In the genomic region with DNA sequence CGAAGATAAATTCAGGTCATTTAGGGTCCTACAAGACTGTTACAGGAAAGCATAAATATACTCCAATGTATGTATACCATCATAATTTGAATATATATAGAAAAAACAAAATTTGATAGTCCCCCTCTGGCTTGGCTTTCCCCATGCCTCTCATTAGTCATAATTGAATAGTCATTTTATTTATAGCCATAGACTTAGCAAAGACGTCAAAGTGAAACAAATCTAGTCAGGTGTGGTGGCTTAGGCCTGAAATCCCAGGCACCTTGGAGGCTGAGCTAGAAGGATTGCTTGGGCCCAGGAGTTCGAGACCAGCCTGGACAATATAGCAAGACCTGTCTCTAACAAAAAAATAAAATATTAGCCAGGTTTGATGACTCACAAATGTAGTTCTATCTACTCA, we compare ENCODE assay signal across 25 cellular contexts.
DNase-seq lines count a peak whose midpoint lies in the region; ATAC-seq, FAIRE-seq and TF ChIP-seq lines count a peak whose summit lies in the region.
"Had no signal": no experiment of that assay in that cellular context is flagged by ENCODE, and none has a peak within 500 bp of the region (broad histone marks: within the 10 kb centered on the region; RNA-seq: fewer than 3 reads in every experiment).

No MANE protein-coding gene starts in this region.

- H3K36me3 ChIP-seq in GM12878 (ENCODE audit: control insufficient read depth in 2 of 2, insufficient read depth in 2 of 2, low read length in 1 of 2): no peaks in the 10 kb centered on the region
- no peaks in the 10 kb centered on the region for H3K36me3 ChIP-seq in neural progenitor cell
- H3K36me3 ChIP-seq: BE2C, BLaER1 had no signal

- H3F3A ChIP-seq in neural progenitor cell (ENCODE audit: low read depth): peaks cover 5% of the 10 kb centered on the region

- POLR2A ChIA-PET in GM12878 (lab: Charles Lee): no interaction called here

- no peak overlapping the region for H3K27ac Mint-ChIP-seq in neural progenitor cell
- H3K27ac Mint-ChIP-seq: CD4-positive, alpha-beta memory T cell; CD4-positive, CD25-positive, alpha-beta regulatory T cell; CD8-positive, alpha-beta memory T cell had no signal

- H4K20me1 ChIP-seq in GM12878 (ENCODE audit: control insufficient read depth, insufficient read depth) (no peaks in the 10 kb centered on the region), neural progenitor cell (ENCODE audit: low read depth) (no peaks in the 10 kb centered on the region)
- H4K20me1 ChIP-seq: BLaER1 had no signal

- H3K9ac ChIP-seq in GM12878 (ENCODE audit: control insufficient read depth, insufficient read depth, low read length) (no peak overlapping the region), neural progenitor cell (no peak overlapping the region)
- H3K9ac ChIP-seq: BLaER1 had no signal

- H3K4me3 Mint-ChIP-seq in neural progenitor cell: no peak overlapping the region
- H3K4me3 Mint-ChIP-seq: CD14-positive monocyte; CD4-positive, alpha-beta memory T cell; CD4-positive, CD25-positive, alpha-beta regulatory T cell; CD8-positive, alpha-beta memory T cell had no signal

- ATAC-seq in GM21360 (IDR thresholded peaks at IDR 0.05; ENCODE audit: unreplicated experiment) (peak; percentile 59), GM12878 (peak; percentile 72), Right ventricle myocardium inferior (no peak), HG03135 (IDR thresholded peaks at IDR 0.05; ENCODE audit: unreplicated experiment) (no peak)

- DNase-seq in GM12865 (ENCODE audit: low read depth) (peak; percentile 55), GM12878 (ENCODE audit: low read depth, low spot score) (peak; percentile 15), NCI-H2196 (lab: John Stamatoyannopoulos, UW; ENCODE audit: unreplicated experiment) (no peak), neural progenitor cell (ENCODE audit: low spot score) (no peak), Right ventricle myocardium inferior (ENCODE audit: missing footprints) (no peak)
- DNase-seq: 8988T; ACHN; BE2C; C1 segment of cervical spinal cord; CD4-positive, alpha-beta memory T cell; CD4-positive, CD25-positive, alpha-beta regulatory T cell; CD8-positive, alpha-beta memory T cell; COR-L47; DMS 273 treated with DMSO at 0.1 percent for 48 hours; DMS153; DMS53; DMS79; DND-41; EL; GDM1 had no signal

- 0% methylated on average over 3 of the region's 3 CpGs for WGBS in GM12878 (ENCODE audit: insufficient coverage, insufficient replicate concordance, low lambda C conversion rate, missing lambda C conversion rate)

- no peak overlapping the region for H2AFZ ChIP-seq in GM12878 (ENCODE audit: control insufficient read depth, low read depth, low read length)
- H2AFZ ChIP-seq in neural progenitor cell (replicated peaks): no peak overlapping the region

- RAD21 ChIA-PET in GM12878 (lab: Charles Lee; ENCODE audit: unreplicated experiment): no interaction called here

- FAIRE-seq in GM12878 (lab: Jason Lieb, UNC): no peak
- FAIRE-seq: A204.1 had no signal

- peaks cover 2% of the 10 kb centered on the region for H3K4me1 Mint-ChIP-seq in neural progenitor cell
- H3K4me1 Mint-ChIP-seq: CD4-positive, alpha-beta memory T cell; CD4-positive, CD25-positive, alpha-beta regulatory T cell; CD8-positive, alpha-beta memory T cell had no signal

- H3K27ac ChIP-seq in GM12878 (ENCODE audit: control insufficient read depth, insufficient read depth) (no peak overlapping the region; the same call in 1 of the 2 replicates), neural progenitor cell (no peak overlapping the region)
- H3K27ac ChIP-seq: BLaER1 had no signal

- H3K9me3 Mint-ChIP-seq in neural progenitor cell: peaks cover 23% of the 10 kb centered on the region
- H3K9me3 Mint-ChIP-seq: CD8-positive, alpha-beta memory T cell had no signal

- no peak overlapping the region for H3K4me3 ChIP-seq in GM12865 (ENCODE audit: low read depth, low read length)
- no peak overlapping the region for H3K4me3 ChIP-seq in GM12878
- no peak overlapping the region for H3K4me3 ChIP-seq in neural progenitor cell
- H3K4me3 ChIP-seq: BLaER1 had no signal

- H3K27me3 Mint-ChIP-seq in neural progenitor cell (ENCODE audit: insufficient read depth, low read depth): peaks cover 14% of the 10 kb centered on the region

- SMC1A ChIA-PET in GM12878 (lab: Charles Lee; ENCODE audit: uncharacterized antibody, unreplicated experiment): interaction anchor here (1.3 to 1.5 kb wide), 2 partner anchors 56 to 78 kb away, joined by 3 to 4 read pairs; no protein-coding TSS in a partner anchor

- in situ Hi-C loops in GM12878 (cut with MboI): no loop called here

- peaks cover 5% of the 10 kb centered on the region; the same call in 2 of the 3 replicates for H3K9me3 ChIP-seq in GM12878 (replicated peaks; ENCODE audit: control insufficient read depth, insufficient read depth, low read length)
- H3K9me3 ChIP-seq in neural progenitor cell (ENCODE audit: low read depth): no peaks in the 10 kb centered on the region
- H3K9me3 ChIP-seq: BE2C had no signal

- peaks cover 12% of the 10 kb centered on the region for H3K4me1 ChIP-seq in GM12878 (ENCODE audit: control insufficient read depth, insufficient read depth, low read length)
- no peaks in the 10 kb centered on the region for H3K4me1 ChIP-seq in neural progenitor cell
- H3K4me1 ChIP-seq: BE2C, BLaER1 had no signal

- no peak for TF ChIP-seq EP300 in GM12878 (IDR thresholded peaks at IDR 0.05; ENCODE audit: borderline replicate concordance in 1 of 2, control insufficient read depth in 1 of 2, low read depth in 2 of 2, low read length in 2 of 2)

- intact Hi-C loops in GM12878 (cut with micrococcal nuclease; ENCODE audit: unreplicated experiment) (loop anchor here (5.0 kb wide), 1 partner anchor 66 kb away; no protein-coding TSS in a partner anchor), Right ventricle myocardium inferior (cut with DNase I) (no loop called here)

- TF ChIP-seq RAD21 in GM12878 (IDR thresholded peaks at IDR 0.05; ENCODE audit: insufficient read depth, low read depth, low read length): 0 out of 2 replicates have a peak, but pooled peaks have one; percentile 1

- H3K4me2 ChIP-seq in GM12878 (ENCODE audit: control insufficient read depth, insufficient read depth) (no peak overlapping the region), neural progenitor cell (no peak overlapping the region)
- H3K4me2 ChIP-seq: BLaER1 had no signal

- no peak for TF ChIP-seq POLR2A in GM12878 (IDR thresholded peaks at IDR 0.05; ENCODE audit: low read depth, low read length)

- TF ChIP-seq CTCF in GM12865 (IDR thresholded peaks at IDR 0.05; ENCODE audit: insufficient read depth, low read depth, low read length, missing control alignments) (no peak), GM12878 (IDR thresholded peaks at IDR 0.05 in 2 of 3, conservative IDR thresholded peaks at IDR 0.05 in 1 of 3; ENCODE audit: control insufficient read depth in 2 of 3, extremely low read depth in 1 of 3, insufficient read depth in 1 of 3, low read depth in 3 of 3, low read length in 3 of 3) (no peak), neural progenitor cell (IDR thresholded peaks at IDR 0.05) (no peak)

- no peaks in the 10 kb centered on the region for H3K27me3 ChIP-seq in GM12878 (replicated peaks in 1 of 2; ENCODE audit: control insufficient read depth in 2 of 2, insufficient read depth in 2 of 2, low read length in 1 of 2)
- no peaks in the 10 kb centered on the region for H3K27me3 ChIP-seq in neural progenitor cell
- H3K27me3 ChIP-seq: BE2C, BLaER1 had no signal

- CTCF ChIA-PET in GM12878 (lab: Yijun Ruan, JAX): interaction anchor here (0.7 to 1.6 kb wide), 3 partner anchors 23 to 178 kb away, joined by 3 read pairs; no protein-coding TSS in a partner anchor

- BruUV-seq in GM12878 (replicated peaks; lab: Mats Ljungman, UMichigan): no TSS peak

- H3K36me3 Mint-ChIP-seq in neural progenitor cell: no peaks in the 10 kb centered on the region
- H3K36me3 Mint-ChIP-seq: CD14-positive monocyte; CD4-positive, alpha-beta memory T cell; CD4-positive, CD25-positive, alpha-beta regulatory T cell had no signal

- H3K79me2 ChIP-seq in GM12878 (ENCODE audit: control insufficient read depth, insufficient read depth, low read length): no peaks in the 10 kb centered on the region
- H3K79me2 ChIP-seq in neural progenitor cell (ENCODE audit: low read depth): no peaks in the 10 kb centered on the region

TF ChIP-seq in GM12878, 131 proteins besides CTCF, POLR2A, EP300 and RAD21:
- TF ChIP-seq RUNX3 (IDR thresholded peaks at IDR 0.05; ENCODE audit: low read length) (peak; percentile 54; the same call in 1 of the 2 replicates), FOXM1 (IDR thresholded peaks at IDR 0.05; ENCODE audit: low read depth, low read length) (0 out of 2 replicates have a peak, but pooled peaks have one; percentile 48), SPI1 (IDR thresholded peaks at IDR 0.05; ENCODE audit: borderline replicate concordance, insufficient read depth, low read depth, low read length) (no peak), MEF2B (IDR thresholded peaks at IDR 0.05; ENCODE audit: partially characterized antibody, poor library complexity, severe bottlenecking) (peak; percentile 11), CREM (IDR thresholded peaks at IDR 0.05; ENCODE audit: low read depth) (peak; percentile 58; the same call in 1 of the 2 replicates), GABPA (IDR thresholded peaks at IDR 0.05; ENCODE audit: low read depth) (0 out of 2 replicates have a peak, but pooled peaks have one; percentile 7), JUNB (IDR thresholded peaks at IDR 0.05) (peak; percentile 85), NFIC (IDR thresholded peaks at IDR 0.05; ENCODE audit: low read depth, low read length) (peak; percentile 51; the same call in 1 of the 2 replicates), ZSCAN29 (IDR thresholded peaks at IDR 0.05) (no peak), MEF2A (IDR thresholded peaks at IDR 0.05; ENCODE audit: insufficient read depth, low read depth, low read length) (peak; percentile 85), JUND (IDR thresholded peaks at IDR 0.05; ENCODE audit: low read depth, low read length) (no peak), POU2F2 (IDR thresholded peaks at IDR 0.05; ENCODE audit: borderline replicate concordance, low read depth, low read length) (peak; percentile 47; the same call in 1 of the 3 replicates), NBN (IDR thresholded peaks at IDR 0.05) (no peak)
- TF ChIP-seq, protein P1, sequence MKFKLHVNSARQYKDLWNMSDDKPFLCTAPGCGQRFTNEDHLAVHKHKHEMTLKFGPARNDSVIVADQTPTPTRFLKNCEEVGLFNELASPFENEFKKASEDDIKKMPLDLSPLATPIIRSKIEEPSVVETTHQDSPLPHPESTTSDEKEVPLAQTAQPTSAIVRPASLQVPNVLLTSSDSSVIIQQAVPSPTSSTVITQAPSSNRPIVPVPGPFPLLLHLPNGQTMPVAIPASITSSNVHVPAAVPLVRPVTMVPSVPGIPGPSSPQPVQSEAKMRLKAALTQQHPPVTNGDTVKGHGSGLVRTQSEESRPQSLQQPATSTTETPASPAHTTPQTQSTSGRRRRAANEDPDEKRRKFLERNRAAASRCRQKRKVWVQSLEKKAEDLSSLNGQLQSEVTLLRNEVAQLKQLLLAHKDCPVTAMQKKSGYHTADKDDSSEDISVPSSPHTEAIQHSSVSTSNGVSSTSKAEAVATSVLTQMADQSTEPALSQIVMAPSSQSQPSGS (IDR thresholded peaks at IDR 0.05; ENCODE audit: low read length): 0 out of 2 replicates have a peak, but pooled peaks have one; percentile 45

Comparison
In these comparisons a context has a peak if more than half of its experiments do, and no peak if none do; other contexts are left out.
1. DNase-seq: peak in GM12865 (single experiment) and GM12878 (single experiment); none in NCI-H2196 (single experiment), neural progenitor cell (single experiment) and Right ventricle myocardium inferior (single experiment).
2. ATAC-seq: peak in GM21360 (single experiment) and GM12878 (single experiment); none in Right ventricle myocardium inferior (single experiment) and HG03135 (single experiment).